Comparison of ENCODE assay signal across 13 cellular contexts in genomic region chrX:16137416-16138107, GRCh38. TPM values are rescaled to one million over a fixed set of nuclear protein-coding genes. Genes with fewer than 3 reads are reported as not detected.
A peak's percentile ranks its signal among the peaks of the same experiment; 100 is the strongest.
DNase-seq lines count a peak whose midpoint lies in the region; ATAC-seq, FAIRE-seq and TF ChIP-seq lines count a peak whose summit lies in the region.
"Had no signal": no experiment of that assay in that cellular context is flagged by ENCODE, and none has a peak within 500 bp of the region (broad histone marks: within the 10 kb centered on the region; RNA-seq: fewer than 3 reads in every experiment).

No MANE protein-coding gene starts in this region.

- no peak overlapping the region for H3K27ac ChIP-seq in K562 (ENCODE audit: extremely low read depth, low read depth, low read length)
- H3K27ac ChIP-seq: adrenal gland, SJCRH30, upper lobe of left lung had no signal

- no peak overlapping the region for H3K4me3 ChIP-seq in K562
- H3K4me3 ChIP-seq: adrenal gland, SJCRH30, upper lobe of left lung had no signal

- CTCF ChIA-PET in K562 (lab: Yijun Ruan, JAX; ENCODE audit: low intra/inter-chr PET ratio), result no interaction called here

- no peak for DNase-seq in K562 (ENCODE audit: extremely low read depth in 1 of 4, low spot score in 3 of 4)
- DNase-seq in NCI-H774 (lab: John Stamatoyannopoulos, UW), result no peak
- DNase-seq in AG08395 (ENCODE audit: low spot score), result no peak
- DNase-seq in NCI-H345 treated with DMSO at 0.1 percent for 48 hours (lab: John Stamatoyannopoulos, UW; ENCODE audit: unreplicated experiment), result no peak
- DNase-seq: activated CD8-positive, alpha-beta memory T cell treated with anti-CD3 and anti-CD28 coated beads for 24 hours; adrenal gland; upper lobe of left lung had no signal

- no peak for TF ChIP-seq POLR2A in K562 (conservative IDR thresholded peaks at IDR 0.05)

- no peaks in the 10 kb centered on the region for H3K27me3 ChIP-seq in K562 (ENCODE audit: control insufficient read depth in 2 of 2, insufficient read depth in 2 of 2, low read length in 2 of 2)
- H3K27me3 ChIP-seq: adrenal gland, SJCRH30, upper lobe of left lung had no signal

- TF ChIP-seq CTCF in K562 (IDR thresholded peaks at IDR 0.05 in 2 of 3, conservative IDR thresholded peaks at IDR 0.05 in 1 of 3; ENCODE audit: insufficient read depth in 2 of 3, low read depth in 1 of 3, low read length in 3 of 3), result no peak

- TF ChIP-seq EP300 in K562 (IDR thresholded peaks at IDR 0.05; ENCODE audit: low read length), result no peak

- H3K4me2 ChIP-seq in K562 (ENCODE audit: insufficient read depth, low read length), result no peak overlapping the region

- no peaks in the 10 kb centered on the region for H3K9me3 ChIP-seq in K562 (replicated peaks; ENCODE audit: control insufficient read depth, insufficient read depth, low read depth, low read length)
- H3K9me3 ChIP-seq: adrenal gland, SJCRH30, upper lobe of left lung had no signal

- no TSS peak for BruUV-seq in K562 (replicated peaks; lab: Mats Ljungman, UMichigan)

- H2AFZ ChIP-seq in K562 (ENCODE audit: low read depth, low read length), result no peak overlapping the region

- in situ Hi-C loops in K562 (cut with MboI), result no loop called here

- H3K36me3 ChIP-seq in K562 (ENCODE audit: control insufficient read depth, insufficient read depth, low read length), result no peaks in the 10 kb centered on the region
- H3K36me3 ChIP-seq: adrenal gland, SJCRH30, upper lobe of left lung had no signal

- H3K9ac ChIP-seq in K562 (ENCODE audit: insufficient read depth in 1 of 2, low read depth in 2 of 2, low read length in 2 of 2), result no peak overlapping the region

- TF ChIP-seq RAD21 in K562 (CRISPR knock-in tag; conservative IDR thresholded peaks at IDR 0.05 in 1 of 2, IDR thresholded peaks at IDR 0.05 in 1 of 2), result no peak

- no peaks in the 10 kb centered on the region for H3K4me1 ChIP-seq in K562 (replicated peaks in 1 of 2; ENCODE audit: control insufficient read depth in 2 of 2, insufficient read depth in 2 of 2, low read length in 2 of 2)
- H3K4me1 ChIP-seq: adrenal gland, SJCRH30, upper lobe of left lung had no signal

- H3K79me2 ChIP-seq in K562 (ENCODE audit: control insufficient read depth, insufficient read depth, low read length), result no peaks in the 10 kb centered on the region

- POLR2A ChIA-PET in K562 (lab: Yijun Ruan, JAX), result interaction anchor here (0.6 kb wide), 1 partner anchor 18 kb away, joined by 3 read pairs; no protein-coding TSS in a partner anchor

- no peaks in the 10 kb centered on the region for H4K20me1 ChIP-seq in K562 (replicated peaks; ENCODE audit: control insufficient read depth, insufficient read depth, low read length)

- no peaks in the 10 kb centered on the region for H3K9me1 ChIP-seq in K562 (ENCODE audit: control insufficient read depth, insufficient read depth, low read length)

- FAIRE-seq in K562 (lab: Jason Lieb, UNC), result no peak

- peak; percentile 86 for ATAC-seq in GM18909 (IDR thresholded peaks at IDR 0.05; ENCODE audit: poor library complexity, unreplicated experiment)
- ATAC-seq in GM21723 (IDR thresholded peaks at IDR 0.05; ENCODE audit: unreplicated experiment), result peak; percentile 83
- ATAC-seq in HG03196 (IDR thresholded peaks at IDR 0.05; ENCODE audit: unreplicated experiment), result peak; percentile 64
- ATAC-seq in K562, result no peak
- ATAC-seq: HepG2 had no signal

- intact Hi-C loops in K562 (cut with micrococcal nuclease), result loop anchor here (5.0 kb wide), 1 partner anchor 375 kb away; no protein-coding TSS in a partner anchor

TF ChIP-seq in K562, 482 proteins besides CTCF, POLR2A, EP300 and RAD21:
- peak; percentile 56; the same call in 1 of the 2 replicates for TF ChIP-seq SPI1 (IDR thresholded peaks at IDR 0.05; ENCODE audit: borderline replicate concordance, low read depth, low read length)
- no peak for TF ChIP-seq SREBF1 (IDR thresholded peaks at IDR 0.05; ENCODE audit: borderline replicate concordance, low read depth, low read length)
TF ChIP-seq in K562: peak in this region for 1.

RNA-seq across cellular contexts. Expression of gene GRPR, which starts 14.2 kb away (rescaled TPM):
- total RNA-seq in K562 (2011; cell fraction: chromatin; rRNA removed; ENCODE audit: low replicate concordance), result 0.28 TPM in 1 of 2 replicates, not detected in the other
- not detected in 2 replicates for total RNA-seq in K562 (2011; cell fraction: nucleolus; rRNA removed)
- not detected in 2 replicates for total RNA-seq in K562 (2011; cell fraction: nucleoplasm; rRNA removed)
- not detected in 2 replicates for total RNA-seq in K562 (2014; rRNA removed)
- total RNA-seq in K562 (2014; rRNA removed; fragmentation: Illumina TruSeq; extraction: Trizol), result 0.10 TPM in 1 of 2 replicates, not detected in the other
- not detected in 2 replicates for total RNA-seq in K562 (2015; rRNA removed; fragmentation: Illumina TruSeq; extraction: Trizol)
- total RNA-seq in K562 (2021), result 0.09 TPM in 1 of 2 replicates, not detected in the other
- 0.06 and 0.08 TPM in 2 replicates for polyA plus RNA-seq in K562 (2011; rRNA removed)
- polyA plus RNA-seq in K562 (2011; cell fraction: cytosol; rRNA removed), result 0.13 and 0.16 TPM in 2 replicates
- 0.28 and 0.37 TPM in 2 replicates for polyA plus RNA-seq in K562 (2011; cell fraction: nucleus; rRNA removed)
- 0.43 and 0.60 TPM in 2 replicates for polyA plus RNA-seq in K562 (2012)
- 0.19 TPM in 1 of 2 replicates, not detected in the other for polyA plus RNA-seq in K562 (2014; fragmentation: Illumina TruSeq; extraction: Trizol)
- polyA plus RNA-seq in K562 (2014; fragmentation: Nextera tagmentation; extraction: Ambion mirVana), result under 1 TPM in 1 of 2 experiments, not detected in 1; 0.11 TPM
- polyA plus RNA-seq in K562 (2014; rRNA removed), result not detected in 2 replicates
- polyA minus RNA-seq in K562 (2011; rRNA and poly(A)+ RNA removed), result not detected in 2 replicates
- polyA minus RNA-seq in K562 (2011; cell fraction: cytosol; rRNA and poly(A)+ RNA removed), result not detected in 2 replicates
- polyA minus RNA-seq in K562 (2011; cell fraction: nucleus; rRNA and poly(A)+ RNA removed), result not detected in 2 replicates

RNA-seq across cellular contexts. Expression of gene MAGEB17, which starts 29.7 kb away (rescaled TPM):
- total RNA-seq in K562 (2011; cell fraction: chromatin; rRNA removed; ENCODE audit: low replicate concordance), result not detected in 2 replicates
- total RNA-seq in K562 (2011; cell fraction: nucleolus; rRNA removed), result not detected in 2 replicates
- total RNA-seq in K562 (2011; cell fraction: nucleoplasm; rRNA removed), result not detected in 2 replicates
- total RNA-seq in K562 (2014; rRNA removed), result 0.29 TPM in 1 of 2 replicates, not detected in the other
- 0.11 TPM in 1 of 2 replicates, not detected in the other for total RNA-seq in K562 (2014; rRNA removed; fragmentation: Illumina TruSeq; extraction: Trizol)
- 0.14 and 0.19 TPM in 2 replicates for total RNA-seq in K562 (2015; rRNA removed; fragmentation: Illumina TruSeq; extraction: Trizol)
- 0.16 and 0.25 TPM in 2 replicates for total RNA-seq in K562 (2021)
- 0.07 TPM in 1 of 2 replicates, not detected in the other for polyA plus RNA-seq in K562 (2011; rRNA removed)
- polyA plus RNA-seq in K562 (2011; cell fraction: cytosol; rRNA removed), result 0.04 TPM in 1 of 2 replicates, not detected in the other
- polyA plus RNA-seq in K562 (2011; cell fraction: nucleus; rRNA removed), result not detected in 2 replicates
- polyA plus RNA-seq in K562 (2012), result 1.8 and 4.3 TPM in 2 replicates
- 0.13 and 0.14 TPM in 2 replicates for polyA plus RNA-seq in K562 (2014; fragmentation: Illumina TruSeq; extraction: Trizol)
- polyA plus RNA-seq in K562 (2014; fragmentation: Nextera tagmentation; extraction: Ambion mirVana), result under 1 TPM; 0.08 to 0.45 TPM
- polyA plus RNA-seq in K562 (2014; rRNA removed), result 0.27 TPM in 1 of 2 replicates, not detected in the other
- 0.14 TPM in 1 of 2 replicates, not detected in the other for polyA minus RNA-seq in K562 (2011; rRNA and poly(A)+ RNA removed)
- not detected in 2 replicates for polyA minus RNA-seq in K562 (2011; cell fraction: cytosol; rRNA and poly(A)+ RNA removed)
- not detected in 2 replicates for polyA minus RNA-seq in K562 (2011; cell fraction: nucleus; rRNA and poly(A)+ RNA removed)
- total RNA-seq: adrenal gland, HepG2, pulmonary artery endothelial cell, upper lobe of left lung had no signal
- polyA plus RNA-seq: HepG2 had no signal
